ENCODE assay signal across 1 cellular context in the genomic region with DNA sequence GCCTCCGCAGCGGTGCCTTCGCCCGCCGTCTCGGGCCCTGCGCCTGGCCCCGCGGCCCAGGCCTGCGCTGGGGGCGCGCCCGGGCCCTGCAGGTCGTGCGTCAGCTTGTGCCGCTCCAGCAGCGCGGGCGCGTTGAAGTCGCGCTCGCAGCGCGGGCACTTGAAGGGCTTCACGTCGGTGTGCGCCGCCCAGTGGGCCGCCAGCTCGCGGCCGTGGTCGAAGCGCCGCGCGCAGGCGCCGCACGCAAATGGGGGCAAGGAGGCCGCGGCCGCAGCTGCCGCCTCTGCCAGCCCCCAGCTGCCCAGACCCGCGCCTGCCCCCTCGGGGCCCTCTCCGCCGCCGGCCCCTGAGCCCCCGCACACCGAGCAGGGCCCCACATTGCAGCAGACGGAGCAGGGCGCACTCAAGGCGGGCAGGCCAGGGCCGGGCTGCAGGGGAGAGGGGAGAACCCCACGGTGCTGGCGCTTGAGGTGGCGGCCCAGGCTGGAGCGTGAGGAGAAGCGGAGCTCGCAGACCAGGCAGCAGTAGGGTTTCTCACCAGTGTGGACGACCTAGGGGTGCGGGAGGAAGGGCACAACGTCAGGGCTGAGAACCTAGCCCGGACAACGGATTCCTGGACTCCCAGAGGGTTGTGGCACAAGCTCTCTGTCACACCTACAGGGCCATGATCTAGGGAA.
TF ChIP-seq lines count a peak whose summit lies in the region.

No MANE protein-coding gene starts in this region.

TF ChIP-seq in H1, 55 proteins besides CTCF, POLR2A, EP300 and RAD21:
- TF ChIP-seq SP2 (IDR thresholded peaks at IDR 0.05; ENCODE audit: low read length) (no peak), CTBP2 (IDR thresholded peaks at IDR 0.05; ENCODE audit: borderline replicate concordance, insufficient read depth, insufficient read length, low read length) (no peak), BRCA1 (IDR thresholded peaks at IDR 0.05; ENCODE audit: low read depth, low read length) (no peak), RNF2 (IDR thresholded peaks at IDR 0.05; ENCODE audit: borderline replicate concordance, low read depth, low read length, missing control alignments, poor library complexity, severe bottlenecking) (no peak), CBX5 (IDR thresholded peaks at IDR 0.05; ENCODE audit: low read depth, low read length) (no peak), POLR2AphosphoS5 (IDR thresholded peaks at IDR 0.05; ENCODE audit: low read depth, low read length) (no peak), TBP (IDR thresholded peaks at IDR 0.05; ENCODE audit: low read depth, low read length) (no peak), KDM1A (IDR thresholded peaks at IDR 0.05; ENCODE audit: borderline replicate concordance, low read length) (no peak), ZNF274 (IDR thresholded peaks at IDR 0.05; ENCODE audit: borderline replicate concordance, extremely low read depth, low read length) (no peak), JUN (IDR thresholded peaks at IDR 0.05; ENCODE audit: low read depth, low read length) (no peak)
- TF ChIP-seq, protein P1, sequence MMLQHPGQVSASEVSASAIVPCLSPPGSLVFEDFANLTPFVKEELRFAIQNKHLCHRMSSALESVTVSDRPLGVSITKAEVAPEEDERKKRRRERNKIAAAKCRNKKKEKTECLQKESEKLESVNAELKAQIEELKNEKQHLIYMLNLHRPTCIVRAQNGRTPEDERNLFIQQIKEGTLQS (IDR thresholded peaks at IDR 0.05; ENCODE audit: insufficient read depth, low read depth, low read length) = no peak
